Comparison of ENCODE assay signal across 14 cellular contexts in genomic region chr2:20608666-20609348, GRCh38. TPM values are rescaled to one million over a fixed set of nuclear protein-coding genes. Genes with fewer than 3 reads are reported as not detected.
A peak's percentile ranks its signal among the peaks of the same experiment; 100 is the strongest.
DNase-seq lines count a peak whose midpoint lies in the region; ATAC-seq and TF ChIP-seq lines count a peak whose summit lies in the region.
"Had no signal": no experiment of that assay in that cellular context is flagged by ENCODE, and none has a peak within 500 bp of the region (broad histone marks: within the 10 kb centered on the region; RNA-seq: fewer than 3 reads in every experiment).

No MANE protein-coding gene starts in this region.

- H3K4me1 Mint-ChIP-seq in brain, result peaks cover 49% of the 10 kb centered on the region
- H3K4me1 Mint-ChIP-seq: immature natural killer cell had no signal

- WGBS in stomach, 5 donors, result 73 to 88% (median 83%) methylated on average over 6 to 7 of the region's 7 CpGs

- ATAC-seq in left lobe of liver, result no peak

- no peaks in the 10 kb centered on the region for H3K9me3 ChIP-seq in stomach

- peaks cover 26 to 63% (median 45%) of the 10 kb centered on the region in 4 donors for H3K4me1 ChIP-seq in stomach

- intact Hi-C loops in stomach (cut with DNase I; ENCODE audit: low total_unique reads), result no loop called here

- no peaks in the 10 kb centered on the region for H3K27me3 ChIP-seq in stomach

- no peaks in the 10 kb centered on the region for H3K36me3 ChIP-seq in stomach

- DNase-seq in NCI-H226 (peak; percentile 39), left lobe of liver (ENCODE audit: low spot score) (peak; percentile 42), stomach (no peak), NCI-H82 (lab: John Stamatoyannopoulos, UW) (no peak), DMS114 treated with DMSO at 0.1 percent for 48 hours (lab: John Stamatoyannopoulos, UW; ENCODE audit: unreplicated experiment) (no peak), G401 (ENCODE audit: low spot score) (no peak)
- DNase-seq in activated CD8-positive, alpha-beta memory T cell treated with anti-CD3 and anti-CD28 coated beads, Interleukin-2, amount 50 U/mL, for 4 hours, result no peak
- DNase-seq: activated CD4-positive, alpha-beta T cell treated with anti-CD3 and anti-CD28 coated beads for 1 hour; amniotic stem cell; immature natural killer cell; PC-9; T-helper 1 cell had no signal

- no peak for TF ChIP-seq EP300 in stomach (IDR thresholded peaks at IDR 0.05)

- H3K4me3 Mint-ChIP-seq in brain, result no peak overlapping the region
- H3K4me3 Mint-ChIP-seq: immature natural killer cell had no signal

- no peak for TF ChIP-seq POLR2A in stomach (IDR thresholded peaks at IDR 0.05)

- TF ChIP-seq CTCF in brain (conservative IDR thresholded peaks at IDR 0.05) (no peak), stomach (IDR thresholded peaks at IDR 0.05) (no peak)

- peak overlapping the region; percentile 68 to 96 (median 83) for H3K27ac Mint-ChIP-seq in brain

- peaks cover 5 to 16% (median 10%) of the 10 kb centered on the region in 5 experiments for H3K9me3 Mint-ChIP-seq in brain

- peaks cover 3% of the 10 kb centered on the region for H3K27me3 Mint-ChIP-seq in brain

- H3K27ac ChIP-seq in stomach, result peak overlapping the region in 4 of 5 donors; percentile 41 to 97 (median 55)
- H3K27ac ChIP-seq: C4-2B, PC-9 had no signal

- no peak overlapping the region for H3K4me3 ChIP-seq in stomach
- H3K4me3 ChIP-seq: PC-9 had no signal

- H3K36me3 Mint-ChIP-seq in brain, result peaks cover 13% of the 10 kb centered on the region

- in situ Hi-C loops in G401 (cut with HindIII; ENCODE audit: low sequenced_read_pairs), result no loop called here

RNA-seq across cellular contexts. Expression of gene HS1BP3, which starts 42.1 kb away (rescaled TPM):
- polyA plus RNA-seq in brain (ENCODE audit: insufficient read depth, low read depth, low replicate concordance) (46.7 TPM), stomach (10 to 100 TPM; 20.6 to 25.2 (median 24.1) TPM)
- total RNA-seq in left lobe of liver (20.1 TPM), stomach (100 to 1,000 TPM in 1 of 5 donors, 10 to 100 TPM in 4; 13.8 to 105 (median 22.5) TPM)
- 47.6 and 53.7 TPM in 2 replicates for total RNA-seq in G401 (2014; rRNA removed; shearing (Covaris generic))

RNA-seq across cellular contexts. Expression of gene GDF7, which starts 58.1 kb away (rescaled TPM):
- polyA plus RNA-seq in brain (ENCODE audit: insufficient read depth, low read depth, low replicate concordance) (0.10 TPM), stomach (under 1 TPM in 2 of 3 donors, not detected in 1; 0.10 to 0.12 TPM)
- total RNA-seq in left lobe of liver (3.5 TPM), stomach (1 to 10 TPM in 1 of 5 donors, under 1 TPM in 2, not detected in 2; 0.37 to 1.3 (median 0.45) TPM)
- total RNA-seq in G401 (2014; rRNA removed; shearing (Covaris generic)), result 0.37 and 1.2 TPM in 2 replicates
- polyA plus RNA-seq: immature natural killer cell had no signal

Comparison
In these comparisons a context has a peak if more than half of its experiments do, and no peak if none do; other contexts are left out.
1. DNase-seq: peak in NCI-H226 (single experiment) and left lobe of liver (single experiment); none in stomach (single experiment), NCI-H82 (single experiment), activated CD8-positive, alpha-beta memory T cell treated with anti-CD3 and anti-CD28 coated beads, Interleukin-2, amount 50 U/mL, for 4 hours (single experiment), DMS114 treated with DMSO at 0.1 percent for 48 hours (single experiment) and G401 (single experiment).